ENCODE assay signal across 26 cellular contexts in the genomic region with DNA sequence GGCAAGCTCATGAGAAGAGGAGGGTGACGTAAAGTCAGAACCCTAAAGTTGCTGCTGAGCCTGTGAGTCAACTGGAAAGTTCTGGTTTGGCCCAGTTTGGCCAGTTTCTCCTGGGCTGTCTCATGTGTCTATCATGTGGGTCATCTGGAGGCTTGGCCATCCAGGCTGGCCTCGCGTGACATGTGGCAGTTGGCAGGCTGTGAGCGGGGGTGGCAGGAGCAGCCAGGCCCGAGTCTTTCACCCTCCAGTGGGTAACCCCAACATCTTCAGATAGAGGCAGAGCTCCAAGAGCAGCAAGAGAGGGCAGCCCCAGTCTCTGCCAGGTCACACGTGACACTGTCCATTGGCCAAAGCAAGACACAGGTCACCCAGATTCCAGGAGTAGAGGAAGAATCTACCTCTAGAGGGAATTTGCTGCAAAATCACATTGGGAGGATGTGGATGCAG. TPM values are rescaled to one million over a fixed set of nuclear protein-coding genes. Genes with fewer than 3 reads are reported as not detected.
DNase-seq lines count a peak whose midpoint lies in the region; ATAC-seq and TF ChIP-seq lines count a peak whose summit lies in the region.
"Had no signal": no experiment of that assay in that cellular context is flagged by ENCODE, and none has a peak within 500 bp of the region (broad histone marks: within the 10 kb centered on the region; RNA-seq: fewer than 3 reads in every experiment).

No MANE protein-coding gene starts in this region.

- H3K36me3 ChIP-seq in osteoblast (ENCODE audit: insufficient read depth, low read length) (no peaks in the 10 kb centered on the region), esophagus muscularis mucosa (no peaks in the 10 kb centered on the region)
- H3K36me3 ChIP-seq: adrenal gland, ovary, uterus had no signal

- TF ChIP-seq EP300 in esophagus muscularis mucosa (IDR thresholded peaks at IDR 0.05) = no peak

- no peak overlapping the region for H3K27ac ChIP-seq in right cardiac atrium (ENCODE audit: low read length)
- peak overlapping the region; percentile 56 for H3K27ac ChIP-seq in osteoblast (ENCODE audit: low read depth, low read length)
- H3K27ac ChIP-seq in esophagus muscularis mucosa (replicated peaks in 1 of 4) = no peak overlapping the region
- H3K27ac ChIP-seq: adrenal gland, ovary, uterus had no signal

- H4K20me1 ChIP-seq in osteoblast (ENCODE audit: insufficient read depth, low read length) = no peaks in the 10 kb centered on the region

- WGBS in right cardiac atrium = 75% methylated on average over 6 of the region's 6 CpGs
- 100% methylated on average over 5 of the region's 6 CpGs for WGBS in esophagus muscularis mucosa

- TF ChIP-seq CTCF in osteoblast (IDR thresholded peaks at IDR 0.05; ENCODE audit: extremely low read depth, low read depth, low read length) = no peak
- no peak for TF ChIP-seq CTCF in esophagus muscularis mucosa (IDR thresholded peaks at IDR 0.05)

- no peak for TF ChIP-seq POLR2A in esophagus muscularis mucosa (IDR thresholded peaks at IDR 0.05; ENCODE audit: low read depth)

- H2AFZ ChIP-seq in osteoblast (ENCODE audit: low read length) = no peak overlapping the region

- H3K79me2 ChIP-seq in osteoblast (ENCODE audit: insufficient read depth, low read length) = peaks cover 19% of the 10 kb centered on the region

- no peaks in the 10 kb centered on the region for H3K9me3 ChIP-seq in right cardiac atrium (ENCODE audit: control insufficient read depth, low read length)
- H3K9me3 ChIP-seq in osteoblast (ENCODE audit: low read depth, low read length) = no peaks in the 10 kb centered on the region
- no peaks in the 10 kb centered on the region for H3K9me3 ChIP-seq in esophagus muscularis mucosa
- H3K9me3 ChIP-seq: adrenal gland, ovary, uterus had no signal

- no peaks in the 10 kb centered on the region for H3K27me3 ChIP-seq in right cardiac atrium (ENCODE audit: control insufficient read depth, insufficient read depth)
- H3K27me3 ChIP-seq in osteoblast (ENCODE audit: insufficient read depth, low read length) = no peaks in the 10 kb centered on the region
- H3K27me3 ChIP-seq in esophagus muscularis mucosa = no peaks in the 10 kb centered on the region
- H3K27me3 ChIP-seq: adrenal gland, ovary, uterus had no signal

- H3K4me1 ChIP-seq in right cardiac atrium (ENCODE audit: control insufficient read depth, insufficient read depth, low read length) (peaks cover 21% of the 10 kb centered on the region), osteoblast (ENCODE audit: insufficient read depth, low read length) (peaks cover 23% of the 10 kb centered on the region), esophagus muscularis mucosa (peaks cover 7 to 16% (median 7%) of the 10 kb centered on the region in 4 donors)
- H3K4me1 ChIP-seq: uterus had no signal

- intact Hi-C loops in left ventricle myocardium superior (cut with micrococcal nuclease) = no loop called here
- intact Hi-C loops in Right ventricle myocardium inferior (cut with DNase I) = no loop called here
- intact Hi-C loops in right cardiac atrium (cut with DNase I) = no loop called here
- intact Hi-C loops in esophagus muscularis mucosa (cut with DNase I) = no loop called here

- DNase-seq in left ventricle myocardium superior (no peak), Right ventricle myocardium inferior (ENCODE audit: missing footprints) (no peak), right cardiac atrium (no peak), osteoblast (ENCODE audit: insufficient read length, low spot score, missing footprints) (no peak), ureter (ENCODE audit: low spot score) (peak; percentile 42), esophagus muscularis mucosa (ENCODE audit: extremely low spot score) (no peak), NCI-H345 treated with DMSO at 0.1 percent for 48 hours (lab: John Stamatoyannopoulos, UW; ENCODE audit: unreplicated experiment) (no peak)
- no peak for DNase-seq in activated CD4-positive, alpha-beta T cell treated with anti-CD3 and anti-CD28 coated beads, Interleukin-2, amount 50 U/mL, for 48 hours
- DNase-seq: activated CD4-positive, alpha-beta T cell treated with anti-CD3 and anti-CD28 coated beads for 36 hours; activated CD8-positive, alpha-beta memory T cell treated with anti-CD3 and anti-CD28 coated beads for 24 hours; activated T-cell treated with anti-CD3 and anti-CD28 coated beads, Interleukin-2, amount 50 U/mL, for 24 hours; cortex of kidney; DMS53; endodermal cell; GDM1; H9; KG1; naive thymus-derived CD8-positive, alpha-beta T cell; NCI-H146; NCI-H2171; NCI-H526; ovary; stimulated activated CD4-positive, alpha-beta T cell treated with anti-CD3 and anti-CD28 coated beads, Interleukin-1b, Interleukin-23, amount 100 ng/mL, for 48 hours; T-helper 17 cell; uterus had no signal

- H3K4me3 ChIP-seq in right cardiac atrium (ENCODE audit: low read length) (no peak overlapping the region), osteoblast (ENCODE audit: insufficient read depth, low read length) (no peak overlapping the region), esophagus muscularis mucosa (no peak overlapping the region)
- H3K4me3 ChIP-seq: adrenal gland, ovary, uterus had no signal

- ATAC-seq in left ventricle myocardium superior (peak; percentile 22), Right ventricle myocardium inferior (no peak), right cardiac atrium (peak; percentile 16 to 41)
- ATAC-seq: activated CD4-positive, alpha-beta T cell treated with anti-CD3 and anti-CD28 coated beads for 36 hours; naive thymus-derived CD8-positive, alpha-beta T cell; T-helper 17 cell had no signal

- H3K4me2 ChIP-seq in osteoblast (ENCODE audit: insufficient read depth, low read length) = peak overlapping the region; percentile 31

RNA-seq across cellular contexts. Expression of gene FHOD3, which starts 51.5 kb away (rescaled TPM):
- 347 TPM for total RNA-seq in left ventricle myocardium superior
- total RNA-seq in Right ventricle myocardium inferior = 350 TPM
- 100 to 1,000 TPM; 118 to 157 (median 142) TPM for total RNA-seq in right cardiac atrium
- polyA plus RNA-seq in right cardiac atrium = 118 TPM
- total RNA-seq in osteoblast = 13.0 and 17.4 TPM in 2 replicates
- 25.7 TPM for total RNA-seq in ureter
- 10 to 100 TPM; 24.1 to 51.4 (median 33.8) TPM for total RNA-seq in esophagus muscularis mucosa
- total RNA-seq: activated CD4-positive, alpha-beta T cell treated with anti-CD3 and anti-CD28 coated beads for 36 hours; naive thymus-derived CD8-positive, alpha-beta T cell; T-helper 17 cell had no signal
- polyA plus RNA-seq: naive thymus-derived CD8-positive, alpha-beta T cell had no signal
